ENCODE assay signal across 2 cellular contexts in genomic region chr19:6674868-6675305, GRCh38.
TF ChIP-seq lines count a peak whose summit lies in the region.

No MANE protein-coding gene starts in this region.

TF ChIP-seq in GM12878, 131 proteins besides CTCF, POLR2A, EP300 and RAD21 (continues in another document):
- TF ChIP-seq SUZ12 (IDR thresholded peaks at IDR 0.05; ENCODE audit: unreplicated experiment), result no peak
- TF ChIP-seq TCF7 (IDR thresholded peaks at IDR 0.05; ENCODE audit: borderline replicate concordance), result peak; percentile 47; the same call in 1 of the 2 replicates
- peak; percentile 71; the same call in 1 of the 2 replicates for TF ChIP-seq MEF2A (IDR thresholded peaks at IDR 0.05; ENCODE audit: insufficient read depth, low read depth, low read length)
- TF ChIP-seq, protein P1, sequence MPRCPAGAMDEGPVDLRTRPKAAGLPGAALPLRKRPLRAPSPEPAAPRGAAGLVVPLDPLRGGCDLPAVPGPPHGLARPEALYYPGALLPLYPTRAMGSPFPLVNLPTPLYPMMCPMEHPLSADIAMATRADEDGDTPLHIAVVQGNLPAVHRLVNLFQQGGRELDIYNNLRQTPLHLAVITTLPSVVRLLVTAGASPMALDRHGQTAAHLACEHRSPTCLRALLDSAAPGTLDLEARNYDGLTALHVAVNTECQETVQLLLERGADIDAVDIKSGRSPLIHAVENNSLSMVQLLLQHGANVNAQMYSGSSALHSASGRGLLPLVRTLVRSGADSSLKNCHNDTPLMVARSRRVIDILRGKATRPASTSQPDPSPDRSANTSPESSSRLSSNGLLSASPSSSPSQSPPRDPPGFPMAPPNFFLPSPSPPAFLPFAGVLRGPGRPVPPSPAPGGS (IDR thresholded peaks at IDR 0.05; ENCODE audit: borderline replicate concordance, insufficient read depth, low read depth, low read length, poor library complexity, severe bottlenecking), result peak; percentile 89
- TF ChIP-seq, protein P2, sequence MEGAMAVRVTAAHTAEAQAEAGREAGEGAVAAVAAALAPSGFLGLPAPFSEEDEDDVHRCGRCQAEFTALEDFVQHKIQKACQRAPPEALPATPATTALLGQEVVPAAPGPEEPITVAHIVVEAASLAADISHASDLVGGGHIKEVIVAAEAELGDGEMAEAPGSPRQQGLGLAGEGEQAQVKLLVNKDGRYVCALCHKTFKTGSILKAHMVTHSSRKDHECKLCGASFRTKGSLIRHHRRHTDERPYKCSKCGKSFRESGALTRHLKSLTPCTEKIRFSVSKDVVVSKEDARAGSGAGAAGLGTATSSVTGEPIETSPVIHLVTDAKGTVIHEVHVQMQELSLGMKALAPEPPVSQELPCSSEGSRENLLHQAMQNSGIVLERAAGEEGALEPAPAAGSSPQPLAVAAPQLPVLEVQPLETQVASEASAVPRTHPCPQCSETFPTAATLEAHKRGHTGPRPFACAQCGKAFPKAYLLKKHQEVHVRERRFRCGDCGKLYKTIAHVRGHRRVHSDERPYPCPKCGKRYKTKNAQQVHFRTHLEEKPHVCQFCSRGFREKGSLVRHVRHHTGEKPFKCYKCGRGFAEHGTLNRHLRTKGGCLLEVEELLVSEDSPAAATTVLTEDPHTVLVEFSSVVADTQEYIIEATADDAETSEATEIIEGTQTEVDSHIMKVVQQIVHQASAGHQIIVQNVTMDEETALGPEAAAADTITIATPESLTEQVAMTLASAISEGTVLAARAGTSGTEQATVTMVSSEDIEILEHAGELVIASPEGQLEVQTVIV (IDR thresholded peaks at IDR 0.05; ENCODE audit: borderline replicate concordance, partially characterized antibody), result no peak
- TF ChIP-seq POLR2AphosphoS5 (IDR thresholded peaks at IDR 0.05; ENCODE audit: low read length), result no peak
- peak; percentile 79 for TF ChIP-seq CREB1 (IDR thresholded peaks at IDR 0.05; ENCODE audit: low read depth)
- peak; percentile 75; the same call in 1 of the 2 replicates for TF ChIP-seq JUND (IDR thresholded peaks at IDR 0.05; ENCODE audit: low read depth, low read length)
- peak in 1 of 2 experiments; percentile 95; a peak in 2 of 4 replicates for TF ChIP-seq ETV6 (conservative IDR thresholded peaks at IDR 0.05 in 1 of 2, IDR thresholded peaks at IDR 0.05 in 1 of 2; ENCODE audit: borderline replicate concordance in 1 of 2, low read depth in 1 of 2)
- 0 out of 2 replicates have a peak, but pooled peaks have one; percentile 62 for TF ChIP-seq CHD1 (IDR thresholded peaks at IDR 0.05; ENCODE audit: low read depth, low read length)
- TF ChIP-seq FOXK2 (IDR thresholded peaks at IDR 0.05), result no peak
- TF ChIP-seq IRF3 (IDR thresholded peaks at IDR 0.05), result no peak
- peak; percentile 79; the same call in 1 of the 2 replicates for TF ChIP-seq CBX5 (IDR thresholded peaks at IDR 0.05; ENCODE audit: low read depth)
- no peak for TF ChIP-seq ZBTB4 (CRISPR knock-in tag; IDR thresholded peaks at IDR 0.05)
- TF ChIP-seq STAT1 (conservative IDR thresholded peaks at IDR 0.05), result no peak
- no peak for TF ChIP-seq ZSCAN29 (IDR thresholded peaks at IDR 0.05)
- TF ChIP-seq HDGF (IDR thresholded peaks at IDR 0.05), result peak; percentile 87
- TF ChIP-seq JUNB (IDR thresholded peaks at IDR 0.05), result peak; percentile 91

TF ChIP-seq in HepG2, 621 proteins besides CTCF, POLR2A, EP300 and RAD21 (continues in another document):
- TF ChIP-seq MAFK (conservative IDR thresholded peaks at IDR 0.05 in 1 of 2, IDR thresholded peaks at IDR 0.05 in 1 of 2; ENCODE audit: low read length in 2 of 2), result peak; percentile 71 to 75
- no peak for TF ChIP-seq CREM (IDR thresholded peaks at IDR 0.05)
- TF ChIP-seq CREM (CRISPR knock-in tag; IDR thresholded peaks at IDR 0.05), result no peak
- TF ChIP-seq MAFF (IDR thresholded peaks at IDR 0.05; ENCODE audit: low read depth, low read length), result peak; percentile 54
- no peak for TF ChIP-seq MLLT10 (CRISPR knock-in tag; IDR thresholded peaks at IDR 0.05)
- TF ChIP-seq ZEB1 (IDR thresholded peaks at IDR 0.05; ENCODE audit: insufficient replicate concordance, low read depth), result no peak
- no peak for TF ChIP-seq RNF2 (conservative IDR thresholded peaks at IDR 0.05; ENCODE audit: low read depth)
- TF ChIP-seq HMGA1 (CRISPR knock-in tag; conservative IDR thresholded peaks at IDR 0.05), result no peak
- TF ChIP-seq POLR2AphosphoS2 (IDR thresholded peaks at IDR 0.05; ENCODE audit: low read depth, low read length), result peak; percentile 75
- no peak for TF ChIP-seq MAZ (IDR thresholded peaks at IDR 0.05; ENCODE audit: borderline replicate concordance, low read depth, low read length)
- no peak for TF ChIP-seq MAZ (CRISPR knock-in tag; IDR thresholded peaks at IDR 0.05; ENCODE audit: low read depth)
- no peak for TF ChIP-seq GTF3A (CRISPR knock-in tag; conservative IDR thresholded peaks at IDR 0.05)
- TF ChIP-seq AKNA (CRISPR knock-in tag; IDR thresholded peaks at IDR 0.05; ENCODE audit: borderline replicate concordance), result no peak
- no peak for TF ChIP-seq HHEX (CRISPR knock-in tag; IDR thresholded peaks at IDR 0.05)
- no peak for TF ChIP-seq ZNF577 (CRISPR knock-in tag; IDR thresholded peaks at IDR 0.05; ENCODE audit: borderline replicate concordance, low read depth)
- TF ChIP-seq, protein P3, sequence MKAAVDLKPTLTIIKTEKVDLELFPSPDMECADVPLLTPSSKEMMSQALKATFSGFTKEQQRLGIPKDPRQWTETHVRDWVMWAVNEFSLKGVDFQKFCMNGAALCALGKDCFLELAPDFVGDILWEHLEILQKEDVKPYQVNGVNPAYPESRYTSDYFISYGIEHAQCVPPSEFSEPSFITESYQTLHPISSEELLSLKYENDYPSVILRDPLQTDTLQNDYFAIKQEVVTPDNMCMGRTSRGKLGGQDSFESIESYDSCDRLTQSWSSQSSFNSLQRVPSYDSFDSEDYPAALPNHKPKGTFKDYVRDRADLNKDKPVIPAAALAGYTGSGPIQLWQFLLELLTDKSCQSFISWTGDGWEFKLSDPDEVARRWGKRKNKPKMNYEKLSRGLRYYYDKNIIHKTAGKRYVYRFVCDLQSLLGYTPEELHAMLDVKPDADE (CRISPR knock-in tag; IDR thresholded peaks at IDR 0.05), result no peak
- TF ChIP-seq EED (CRISPR knock-in tag; IDR thresholded peaks at IDR 0.05), result no peak
- 0 out of 2 replicates have a peak, but pooled peaks have one; percentile 14 for TF ChIP-seq FOSL2 (CRISPR knock-in tag; IDR thresholded peaks at IDR 0.05)
- TF ChIP-seq AFF4 (CRISPR knock-in tag; IDR thresholded peaks at IDR 0.05), result peak; percentile 7; the same call in 1 of the 2 replicates
- no peak for TF ChIP-seq ZNF746 (CRISPR knock-in tag; IDR thresholded peaks at IDR 0.05)
- TF ChIP-seq SSRP1 (CRISPR knock-in tag; IDR thresholded peaks at IDR 0.05), result peak; percentile 61; the same call in 1 of the 2 replicates
- no peak for TF ChIP-seq GATAD2A (CRISPR knock-in tag; IDR thresholded peaks at IDR 0.05)
- no peak for TF ChIP-seq SOX5 (CRISPR knock-in tag; IDR thresholded peaks at IDR 0.05; ENCODE audit: borderline replicate concordance)
- peak; percentile 79 for TF ChIP-seq RBM22 (optimal IDR thresholded peaks at IDR 0.05; ENCODE audit: low read length)
- TF ChIP-seq, protein P4, sequence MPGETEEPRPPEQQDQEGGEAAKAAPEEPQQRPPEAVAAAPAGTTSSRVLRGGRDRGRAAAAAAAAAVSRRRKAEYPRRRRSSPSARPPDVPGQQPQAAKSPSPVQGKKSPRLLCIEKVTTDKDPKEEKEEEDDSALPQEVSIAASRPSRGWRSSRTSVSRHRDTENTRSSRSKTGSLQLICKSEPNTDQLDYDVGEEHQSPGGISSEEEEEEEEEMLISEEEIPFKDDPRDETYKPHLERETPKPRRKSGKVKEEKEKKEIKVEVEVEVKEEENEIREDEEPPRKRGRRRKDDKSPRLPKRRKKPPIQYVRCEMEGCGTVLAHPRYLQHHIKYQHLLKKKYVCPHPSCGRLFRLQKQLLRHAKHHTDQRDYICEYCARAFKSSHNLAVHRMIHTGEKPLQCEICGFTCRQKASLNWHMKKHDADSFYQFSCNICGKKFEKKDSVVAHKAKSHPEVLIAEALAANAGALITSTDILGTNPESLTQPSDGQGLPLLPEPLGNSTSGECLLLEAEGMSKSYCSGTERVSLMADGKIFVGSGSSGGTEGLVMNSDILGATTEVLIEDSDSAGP (CRISPR knock-in tag; IDR thresholded peaks at IDR 0.05; ENCODE audit: borderline replicate concordance), result no peak
- 0 out of 2 replicates have a peak, but pooled peaks have one; percentile 15 for TF ChIP-seq ZNF687 (CRISPR knock-in tag; IDR thresholded peaks at IDR 0.05)
- no peak for TF ChIP-seq NPAS2 (CRISPR knock-in tag; IDR thresholded peaks at IDR 0.05; ENCODE audit: borderline replicate concordance)
- TF ChIP-seq NR1H2 (CRISPR knock-in tag; IDR thresholded peaks at IDR 0.05; ENCODE audit: borderline replicate concordance, low read depth), result no peak
- TF ChIP-seq AGO2 (optimal IDR thresholded peaks at IDR 0.05; ENCODE audit: low read depth, low read length), result peak; percentile 98
- TF ChIP-seq RBFOX2 (IDR thresholded peaks at IDR 0.05; ENCODE audit: low read depth, low read length), result peak; percentile 34; the same call in 1 of the 2 replicates
- no peak for TF ChIP-seq ZNF83 (CRISPR knock-in tag; IDR thresholded peaks at IDR 0.05; ENCODE audit: borderline replicate concordance)
- TF ChIP-seq KDM2A (CRISPR knock-in tag; IDR thresholded peaks at IDR 0.05; ENCODE audit: borderline replicate concordance, low read depth), result 0 out of 2 replicates have a peak, but pooled peaks have one; percentile 24
